18 cellular contexts compared by ENCODE assay signal in the genomic region with DNA sequence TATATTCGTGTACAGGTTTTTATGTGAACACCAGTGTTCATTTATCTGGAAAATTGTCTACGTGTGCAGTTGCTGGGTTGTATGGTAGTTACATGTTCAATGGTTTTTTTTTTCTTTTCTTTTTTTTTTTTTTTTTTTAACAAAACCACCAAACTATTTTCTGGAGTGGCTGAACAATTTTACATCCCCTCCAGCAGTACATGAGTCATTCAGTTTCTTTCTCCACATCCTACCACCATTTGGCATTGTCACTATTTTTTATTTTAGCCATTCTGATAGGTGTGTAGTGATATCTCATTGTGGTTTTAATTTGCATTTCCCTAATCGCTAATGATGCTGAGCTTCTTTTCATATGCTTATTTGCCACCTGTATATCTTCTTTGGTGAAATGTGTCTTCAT.
"Had no signal": no experiment of that assay in that cellular context is flagged by ENCODE, and none has a peak within 500 bp of the region (broad histone marks: within the 10 kb centered on the region; RNA-seq: fewer than 3 reads in every experiment).

No MANE protein-coding gene starts in this region.

- H3K4me3 ChIP-seq: colonic mucosa, pancreas, tibial nerve had no signal

- H3K27ac ChIP-seq: colonic mucosa, pancreas, tibial nerve, WERI-Rb-1 had no signal

- DNase-seq: activated CD4-positive, alpha-beta T cell treated with anti-CD3 and anti-CD28 coated beads for 36 hours; activated CD8-positive, alpha-beta memory T cell treated with anti-CD3 and anti-CD28 coated beads, Interleukin-2, amount 50 U/mL, for 4 hours; activated CD8-positive, alpha-beta T cell treated with anti-CD3 and anti-CD28 coated beads for 36 hours; activated gamma-delta T cell treated with Interleukin-2 at 50 U/mL for 16 hours; activated naive CD8-positive, alpha-beta T cell treated with anti-CD3 and anti-CD28 coated beads, Interleukin-2, amount 10 ng/mL, durations not matched to agents 7 days and 5 days; activated T-cell treated with anti-CD3 and anti-CD28 coated beads, Interleukin-2, amount 50 U/mL, for 72 hours; anterior cingulate cortex; caudate nucleus; colonic mucosa; effector CD4-positive, alpha-beta T cell; hypothalamus; kidney glomerular epithelial cell; nephron progenitor cell; pancreas; small intestine; T-helper 9 cell; WERI-Rb-1 had no signal

- ATAC-seq: activated CD4-positive, alpha-beta T cell treated with anti-CD3 and anti-CD28 coated beads for 36 hours; activated CD8-positive, alpha-beta T cell treated with anti-CD3 and anti-CD28 coated beads for 36 hours; activated T-cell treated with anti-CD3 and anti-CD28 coated beads, Interleukin-2, amount 50 U/mL, for 72 hours; pancreas had no signal

- H3K4me1 ChIP-seq: colonic mucosa, pancreas, tibial nerve had no signal

- H3K36me3 ChIP-seq: colonic mucosa, pancreas, tibial nerve, WERI-Rb-1 had no signal

- H3K27me3 ChIP-seq: colonic mucosa, tibial nerve had no signal

- H3K9me3 ChIP-seq: colonic mucosa, pancreas, tibial nerve had no signal
